In the genomic region with DNA sequence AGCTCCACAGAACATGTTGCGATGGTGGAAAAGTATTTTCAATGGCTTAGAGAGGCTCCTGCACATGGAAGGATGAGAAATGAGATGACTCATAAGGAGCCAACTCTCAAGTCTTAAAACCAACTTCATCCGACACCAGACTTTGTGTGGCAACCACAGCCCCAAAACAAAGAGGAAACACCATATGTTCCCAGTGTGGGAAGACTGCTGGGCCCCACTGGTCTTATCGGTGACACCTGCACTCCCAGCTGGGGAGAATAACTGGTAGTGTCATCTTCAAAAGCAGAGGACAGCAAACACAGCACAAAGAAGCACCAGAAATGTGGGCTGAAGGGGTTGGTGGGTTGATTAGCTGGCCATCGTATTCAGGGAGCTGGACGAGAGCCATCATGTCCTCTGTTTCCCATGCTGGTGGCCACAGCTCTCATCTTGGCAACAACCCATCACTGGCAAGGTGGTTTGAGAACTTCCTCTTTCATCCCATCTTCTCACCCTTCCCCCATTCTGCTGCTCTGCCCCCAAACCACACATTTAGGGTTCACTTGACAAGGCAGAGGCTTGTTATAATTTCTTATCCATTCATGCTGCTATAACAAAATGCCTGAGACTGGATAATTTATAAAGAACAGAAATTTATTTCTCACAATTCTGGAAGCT, we compare ENCODE assay signal across 11 cellular contexts. TPM values are rescaled to one million over a fixed set of nuclear protein-coding genes. Genes with fewer than 3 reads are reported as not detected.
DNase-seq lines count a peak whose midpoint lies in the region; ATAC-seq and TF ChIP-seq lines count a peak whose summit lies in the region.
"Had no signal": no experiment of that assay in that cellular context is flagged by ENCODE, and none has a peak within 500 bp of the region (broad histone marks: within the 10 kb centered on the region; RNA-seq: fewer than 3 reads in every experiment).

No MANE protein-coding gene starts in this region.

- H3K27ac Mint-ChIP-seq in T-helper 2 cell treated with Interferon-gamma antibody and Interleukin-4, amounts not matched to agents 5 μg/mL and 100 μg/mL, for 36 hours, result no peak overlapping the region
- no peak overlapping the region for H3K27ac Mint-ChIP-seq in CD8-positive, alpha-beta T cell
- H3K27ac Mint-ChIP-seq in activated naive CD8-positive, alpha-beta T cell treated with anti-CD3 and anti-CD28 coated beads for 36 hours, result no peak overlapping the region
- H3K27ac Mint-ChIP-seq: stimulated activated naive CD8-positive, alpha-beta T cell treated with anti-CD3 and anti-CD28 coated beads, Interleukin-15, Interleukin-2, amounts not matched to agents 100 ng/mL and 50 ng/mL, for 24 hours had no signal

- peaks cover 7% of the 10 kb centered on the region for H3K4me1 Mint-ChIP-seq in T-helper 2 cell treated with Interferon-gamma antibody and Interleukin-4, amounts not matched to agents 5 μg/mL and 100 μg/mL, for 36 hours (ENCODE audit: low read depth)
- H3K4me1 Mint-ChIP-seq in CD8-positive, alpha-beta T cell (ENCODE audit: low read depth), result no peaks in the 10 kb centered on the region
- peaks cover 4% of the 10 kb centered on the region for H3K4me1 Mint-ChIP-seq in activated naive CD8-positive, alpha-beta T cell treated with anti-CD3 and anti-CD28 coated beads for 36 hours

- H3K9me3 Mint-ChIP-seq in T-helper 2 cell treated with Interferon-gamma antibody and Interleukin-4, amounts not matched to agents 5 μg/mL and 100 μg/mL, for 36 hours, result no peaks in the 10 kb centered on the region
- H3K9me3 Mint-ChIP-seq in CD8-positive, alpha-beta T cell, result no peaks in the 10 kb centered on the region
- H3K9me3 Mint-ChIP-seq in activated naive CD8-positive, alpha-beta T cell treated with anti-CD3 and anti-CD28 coated beads for 36 hours, result no peaks in the 10 kb centered on the region
- H3K9me3 Mint-ChIP-seq: stimulated activated naive CD8-positive, alpha-beta T cell treated with anti-CD3 and anti-CD28 coated beads, Interleukin-15, Interleukin-2, amounts not matched to agents 100 ng/mL and 50 ng/mL, for 24 hours had no signal

- H3K27ac ChIP-seq in CD8-positive, alpha-beta T cell (ENCODE audit: low read depth, low read length), result no peak overlapping the region
- H3K27ac ChIP-seq: RWPE1 had no signal

- WGBS in lower leg skin, 2 donors, result 72 to 75% methylated on average over 5 of the region's 5 CpGs

- peak; percentile 80 for DNase-seq in GM12865 (ENCODE audit: low read depth)
- peak; percentile 5 for DNase-seq in T-helper 2 cell treated with Interferon-gamma antibody and Interleukin-4, amounts not matched to agents 5 μg/mL and 100 μg/mL, for 36 hours (ENCODE audit: low spot score)
- no peak for DNase-seq in ureter (ENCODE audit: low spot score)
- DNase-seq in CD8-positive, alpha-beta T cell, result no peak
- no peak for DNase-seq in lower leg skin (ENCODE audit: low spot score in 2 of 2)
- DNase-seq in activated naive CD8-positive, alpha-beta T cell treated with anti-CD3 and anti-CD28 coated beads for 36 hours, result no peak
- DNase-seq: activated CD8-positive, alpha-beta memory T cell treated with anti-CD3 and anti-CD28 coated beads, Interleukin-2, amount 50 U/mL, for 48 hours had no signal

- no peaks in the 10 kb centered on the region for H3K36me3 Mint-ChIP-seq in T-helper 2 cell treated with Interferon-gamma antibody and Interleukin-4, amounts not matched to agents 5 μg/mL and 100 μg/mL, for 36 hours (ENCODE audit: low read depth)
- H3K36me3 Mint-ChIP-seq in CD8-positive, alpha-beta T cell, result no peaks in the 10 kb centered on the region
- H3K36me3 Mint-ChIP-seq in activated naive CD8-positive, alpha-beta T cell treated with anti-CD3 and anti-CD28 coated beads for 36 hours, result no peaks in the 10 kb centered on the region

- no peaks in the 10 kb centered on the region for H3K36me3 ChIP-seq in CD8-positive, alpha-beta T cell (ENCODE audit: insufficient read depth, low read length)

- POLR2A ChIA-PET in CD8-positive, alpha-beta T cell (lab: Charles Lee), result no interaction called here

- H3K4me1 ChIP-seq in CD8-positive, alpha-beta T cell (ENCODE audit: insufficient read depth, low read length), result no peaks in the 10 kb centered on the region

- H3K4me3 ChIP-seq in GM12865 (ENCODE audit: low read depth, low read length) (no peak overlapping the region), lower leg skin (ENCODE audit: low read depth, poor library complexity, severe bottlenecking) (no peak overlapping the region)
- no peak overlapping the region for H3K4me3 ChIP-seq in CD8-positive, alpha-beta T cell (ENCODE audit: low read depth, low read length)

- H3K27me3 ChIP-seq in CD8-positive, alpha-beta T cell (ENCODE audit: insufficient read depth, low read length), result no peaks in the 10 kb centered on the region

- CTCF ChIA-PET in CD8-positive, alpha-beta T cell (lab: Charles Lee), result no interaction called here

- intact Hi-C loops in CD8-positive, alpha-beta T cell (cut with DNase I, micrococcal nuclease), result no loop called here
- intact Hi-C loops in lower leg skin (cut with DNase I; ENCODE audit: low total_unique reads), result no loop called here

- H3K27me3 Mint-ChIP-seq in T-helper 2 cell treated with Interferon-gamma antibody and Interleukin-4, amounts not matched to agents 5 μg/mL and 100 μg/mL, for 36 hours (ENCODE audit: low read depth), result peaks cover 10% of the 10 kb centered on the region
- H3K27me3 Mint-ChIP-seq in CD8-positive, alpha-beta T cell (ENCODE audit: low read depth), result peaks cover 26% of the 10 kb centered on the region
- peaks cover 29% of the 10 kb centered on the region for H3K27me3 Mint-ChIP-seq in activated naive CD8-positive, alpha-beta T cell treated with anti-CD3 and anti-CD28 coated beads for 36 hours

- no peak for TF ChIP-seq POLR2A in lower leg skin (IDR thresholded peaks at IDR 0.05)

- peak; percentile 73 for ATAC-seq in GM21381 (IDR thresholded peaks at IDR 0.05; ENCODE audit: unreplicated experiment)
- ATAC-seq in HG03175 (IDR thresholded peaks at IDR 0.05; ENCODE audit: unreplicated experiment), result peak; percentile 56
- no peak for ATAC-seq in CD8-positive, alpha-beta T cell

- no peaks in the 10 kb centered on the region for H3K9me3 ChIP-seq in CD8-positive, alpha-beta T cell (ENCODE audit: low read length)

- TF ChIP-seq CTCF in GM12865 (IDR thresholded peaks at IDR 0.05; ENCODE audit: insufficient read depth, low read depth, low read length, missing control alignments) (no peak), lower leg skin (IDR thresholded peaks at IDR 0.05) (no peak)
- no peak for TF ChIP-seq CTCF in CD8-positive, alpha-beta T cell (IDR thresholded peaks at IDR 0.05)

- H3K4me3 Mint-ChIP-seq in T-helper 2 cell treated with Interferon-gamma antibody and Interleukin-4, amounts not matched to agents 5 μg/mL and 100 μg/mL, for 36 hours, result no peak overlapping the region
- H3K4me3 Mint-ChIP-seq in CD8-positive, alpha-beta T cell, result no peak overlapping the region
- H3K4me3 Mint-ChIP-seq in activated naive CD8-positive, alpha-beta T cell treated with anti-CD3 and anti-CD28 coated beads for 36 hours, result no peak overlapping the region
- H3K4me3 Mint-ChIP-seq: stimulated activated naive CD8-positive, alpha-beta T cell treated with anti-CD3 and anti-CD28 coated beads, Interleukin-15, Interleukin-2, amounts not matched to agents 100 ng/mL and 50 ng/mL, for 24 hours had no signal

RNA-seq across cellular contexts. Expression of a gene that starts 46.0 kb away (rescaled TPM):
- total RNA-seq in ureter (24.0 TPM), lower leg skin (10 to 100 TPM in 3 of 4 donors, 1 to 10 TPM in 1; 9.0 to 18.3 (median 12.7) TPM)
- total RNA-seq in CD8-positive, alpha-beta T cell, result 10 to 100 TPM; 10.7 to 11.5 TPM
- total RNA-seq in activated naive CD8-positive, alpha-beta T cell treated with anti-CD3 and anti-CD28 coated beads for 36 hours, result 10 to 100 TPM; 11.0 to 11.5 TPM

Comparison
In these comparisons a context has a peak if more than half of its experiments do, and no peak if none do; other contexts are left out.
1. DNase-seq: peak in GM12865 (single experiment) and T-helper 2 cell treated with Interferon-gamma antibody and Interleukin-4, amounts not matched to agents 5 μg/mL and 100 μg/mL, for 36 hours (single experiment); none in ureter (single experiment), CD8-positive, alpha-beta T cell (0 of 7), lower leg skin (0 of 2) and activated naive CD8-positive, alpha-beta T cell treated with anti-CD3 and anti-CD28 coated beads for 36 hours (single experiment).